Comparison of ENCODE assay signal across 24 cellular contexts in genomic region chr5:179615203-179615602, GRCh38. TPM values are rescaled to one million over a fixed set of nuclear protein-coding genes. Genes with fewer than 3 reads are reported as not detected.
DNase-seq lines count a peak whose midpoint lies in the region; FAIRE-seq and TF ChIP-seq lines count a peak whose summit lies in the region.
"Had no signal": no experiment of that assay in that cellular context is flagged by ENCODE, and none has a peak within 500 bp of the region (broad histone marks: within the 10 kb centered on the region; RNA-seq: fewer than 3 reads in every experiment).

No MANE protein-coding gene starts in this region.

- TF ChIP-seq POLR2A in GM12892 (IDR thresholded peaks at IDR 0.05; ENCODE audit: low read depth, low read length) = 0 out of 2 replicates have a peak, but pooled peaks have one; percentile 27

- peaks cover 88% of the 10 kb centered on the region for H4K20me1 ChIP-seq in osteoblast (ENCODE audit: insufficient read depth, low read length)

- H2AFZ ChIP-seq in osteoblast (ENCODE audit: low read length) = no peak overlapping the region

- H3K9me3 ChIP-seq in adipocyte (ENCODE audit: control insufficient read depth, low read length) (no peaks in the 10 kb centered on the region), osteoblast (ENCODE audit: low read depth, low read length) (no peaks in the 10 kb centered on the region)
- H3K9me3 ChIP-seq: esophagus squamous epithelium, gastroesophageal sphincter, transverse colon had no signal

- H3K36me3 ChIP-seq in adipocyte (ENCODE audit: control insufficient read depth, insufficient read depth, low read length, severe bottlenecking) (peaks cover 98% of the 10 kb centered on the region), osteoblast (ENCODE audit: insufficient read depth, low read length) (peaks cover 93% of the 10 kb centered on the region)

- peak overlapping the region; percentile 8 for H3K9ac ChIP-seq in adipocyte (ENCODE audit: low read length)

- H3K27me3 ChIP-seq in adipocyte (replicated peaks; ENCODE audit: control insufficient read depth, insufficient read depth, low read length) = no peaks in the 10 kb centered on the region
- no peaks in the 10 kb centered on the region for H3K27me3 ChIP-seq in osteoblast (ENCODE audit: insufficient read depth, low read length)
- H3K27me3 ChIP-seq: esophagus squamous epithelium, gastroesophageal sphincter, transverse colon had no signal

- H3K4me1 ChIP-seq in adipocyte (ENCODE audit: control insufficient read depth, insufficient read depth, low read length) (peaks cover 68% of the 10 kb centered on the region), osteoblast (ENCODE audit: insufficient read depth, low read length) (peaks cover 13% of the 10 kb centered on the region)

- H3K4me3 Mint-ChIP-seq in T-helper 2 cell treated with Interferon-gamma antibody and Interleukin-4, amounts not matched to agents 5 μg/mL and 100 μg/mL, for 36 hours = no peak overlapping the region
- H3K4me3 Mint-ChIP-seq: activated CD4-positive, alpha-beta memory T cell treated with anti-CD3 and anti-CD28 coated beads for 36 hours; endodermal cell had no signal

- TF ChIP-seq CTCF in osteoblast (IDR thresholded peaks at IDR 0.05; ENCODE audit: extremely low read depth, low read depth, low read length) = no peak

- no peak for FAIRE-seq in GM12892 (lab: Jason Lieb, UNC)
- FAIRE-seq: colon had no signal

- H3K27ac ChIP-seq in osteoblast (ENCODE audit: low read depth, low read length) = no peak overlapping the region
- H3K27ac ChIP-seq: transverse colon had no signal

- H3K27ac Mint-ChIP-seq in T-helper 2 cell treated with Interferon-gamma antibody and Interleukin-4, amounts not matched to agents 5 μg/mL and 100 μg/mL, for 36 hours = peak overlapping the region; percentile 19
- H3K27ac Mint-ChIP-seq: endodermal cell had no signal

- H3K27me3 Mint-ChIP-seq in T-helper 2 cell treated with Interferon-gamma antibody and Interleukin-4, amounts not matched to agents 5 μg/mL and 100 μg/mL, for 36 hours (ENCODE audit: low read depth) = no peaks in the 10 kb centered on the region
- H3K27me3 Mint-ChIP-seq: activated CD4-positive, alpha-beta memory T cell treated with anti-CD3 and anti-CD28 coated beads for 36 hours; brain; stimulated activated naive CD8-positive, alpha-beta T cell treated with anti-CD3 and anti-CD28 coated beads, Interleukin-15, Interleukin-2, amounts not matched to agents 100 ng/mL and 50 ng/mL, for 24 hours had no signal

- peaks cover 87% of the 10 kb centered on the region for H3K36me3 Mint-ChIP-seq in T-helper 2 cell treated with Interferon-gamma antibody and Interleukin-4, amounts not matched to agents 5 μg/mL and 100 μg/mL, for 36 hours (ENCODE audit: low read depth)

- H3K4me3 ChIP-seq in adipocyte (ENCODE audit: low read length) (no peak overlapping the region), osteoblast (ENCODE audit: insufficient read depth, low read length) (no peak overlapping the region)
- H3K4me3 ChIP-seq: esophagus squamous epithelium, gastroesophageal sphincter, transverse colon had no signal

- H3K4me2 ChIP-seq in osteoblast (ENCODE audit: insufficient read depth, low read length) = no peak overlapping the region

- peaks cover 45% of the 10 kb centered on the region for H3K4me1 Mint-ChIP-seq in T-helper 2 cell treated with Interferon-gamma antibody and Interleukin-4, amounts not matched to agents 5 μg/mL and 100 μg/mL, for 36 hours (ENCODE audit: low read depth)

- no peaks in the 10 kb centered on the region for H3K9me3 Mint-ChIP-seq in T-helper 2 cell treated with Interferon-gamma antibody and Interleukin-4, amounts not matched to agents 5 μg/mL and 100 μg/mL, for 36 hours
- H3K9me3 Mint-ChIP-seq: activated CD4-positive, alpha-beta memory T cell treated with anti-CD3 and anti-CD28 coated beads for 36 hours; brain; endodermal cell; stimulated activated naive CD8-positive, alpha-beta T cell treated with anti-CD3 and anti-CD28 coated beads, Interleukin-15, Interleukin-2, amounts not matched to agents 100 ng/mL and 50 ng/mL, for 24 hours had no signal

- DNase-seq in T-helper 2 cell treated with Interferon-gamma antibody and Interleukin-4, amounts not matched to agents 5 μg/mL and 100 μg/mL, for 36 hours (ENCODE audit: low spot score) = no peak
- DNase-seq in T-helper 2 cell = no peak
- no peak for DNase-seq in GM12892 (ENCODE audit: insufficient read length)
- no peak for DNase-seq in adipocyte (ENCODE audit: low read depth)
- peak; percentile 47 for DNase-seq in osteoblast (ENCODE audit: insufficient read length, low spot score, missing footprints)
- no peak for DNase-seq in NK-92 treated with Interleukin-12 subunit alpha and Interleukin-12 subunit beta, amount 100 ng/mL, for 24 hours (lab: John Stamatoyannopoulos, UW)
- DNase-seq in DMS 273 (lab: John Stamatoyannopoulos, UW; ENCODE audit: unreplicated experiment) = no peak
- DNase-seq in stimulated activated CD4-positive, alpha-beta T cell treated with anti-CD3 and anti-CD28 coated beads, Interleukin-4, amount 100 ng/mL, for 1 hour = no peak
- DNase-seq: 8988T; activated CD4-positive, alpha-beta memory T cell treated with anti-CD3 and anti-CD28 coated beads for 36 hours; EL; endodermal cell; esophagus squamous epithelium; islet precursor cell; MV-4-11; NCI-H1694; NCI-H2171 treated with DMSO at 0.1 percent for 48 hours; NCI-H524 treated with DMSO at 0.1 percent for 48 hours; stimulated activated CD4-positive, alpha-beta T cell treated with anti-CD3 and anti-CD28 coated beads, Interleukin-4, amount 100 ng/mL, for 4 hours; transverse colon had no signal

- H3K79me2 ChIP-seq in osteoblast (ENCODE audit: insufficient read depth, low read length) = peaks cover 57% of the 10 kb centered on the region

RNA-seq across cellular contexts. Expression of gene HNRNPH1, which starts 8.3 kb away (rescaled TPM):
- 574 TPM for polyA plus RNA-seq in GM12892 (2012; ENCODE audit: missing spikeins)
- total RNA-seq in osteoblast = 354 and 368 TPM in 2 replicates
